17 cellular contexts compared by ENCODE assay signal in genomic region chr11:86949995-86950993, GRCh38. TPM values are rescaled to one million over a fixed set of nuclear protein-coding genes. Genes with fewer than 3 reads are reported as not detected.
DNase-seq lines count a peak whose midpoint lies in the region; ATAC-seq, FAIRE-seq and TF ChIP-seq lines count a peak whose summit lies in the region.
"Had no signal": no experiment of that assay in that cellular context is flagged by ENCODE, and none has a peak within 500 bp of the region (broad histone marks: within the 10 kb centered on the region; RNA-seq: fewer than 3 reads in every experiment).

No MANE protein-coding gene starts in this region.

- TF ChIP-seq CTCF in heart right ventricle (IDR thresholded peaks at IDR 0.05) (no peak), psoas muscle (IDR thresholded peaks at IDR 0.05) (no peak), vagina (IDR thresholded peaks at IDR 0.05) (no peak), pancreas (IDR thresholded peaks at IDR 0.05) (no peak)

- H3K27ac ChIP-seq in heart right ventricle, result peak overlapping the region in 9 of 10 donors; percentile 0 to 99 (median 46)
- H3K27ac ChIP-seq in psoas muscle, result no peak overlapping the region
- H3K27ac ChIP-seq in vagina, result peak overlapping the region; percentile 61
- H3K27ac ChIP-seq in pancreas, result no peak overlapping the region
- H3K27ac ChIP-seq: A549, brain microvascular endothelial cell had no signal

- H3K27me3 ChIP-seq in heart right ventricle (peaks cover 0 to 18% (median 0%) of the 10 kb centered on the region in 7 donors), psoas muscle (ENCODE audit: insufficient read depth in 3 of 3, low read length in 2 of 3) (no peaks in the 10 kb centered on the region), vagina (no peaks in the 10 kb centered on the region), pancreas (no peaks in the 10 kb centered on the region)
- H3K27me3 ChIP-seq: brain microvascular endothelial cell had no signal

- ATAC-seq in heart right ventricle (no peak), left cardiac atrium (no peak), psoas muscle (no peak), pancreas (no peak)
- ATAC-seq: A549; CD8-positive, alpha-beta T cell; GM23338 had no signal

- H3K9me3 ChIP-seq in heart right ventricle, result no peaks in the 10 kb centered on the region
- H3K9me3 ChIP-seq in psoas muscle, result no peaks in the 10 kb centered on the region
- H3K9me3 ChIP-seq in vagina, result no peaks in the 10 kb centered on the region
- H3K9me3 ChIP-seq in pancreas, result no peaks in the 10 kb centered on the region
- H3K9me3 ChIP-seq: A549 had no signal

- WGBS in heart right ventricle, 2 donors, result 51 to 56% methylated on average over 8 of the region's 8 CpGs
- 48 to 51% (median 49%) methylated on average over 8 of the region's 8 CpGs for WGBS in psoas muscle, 3 donors
- WGBS in pancreas, 2 donors, result 71 to 73% methylated on average over 8 of the region's 8 CpGs

- peaks cover 13 to 82% (median 69%) of the 10 kb centered on the region in 9 donors for H3K4me1 ChIP-seq in heart right ventricle
- peaks cover 80% of the 10 kb centered on the region for H3K4me1 ChIP-seq in psoas muscle
- H3K4me1 ChIP-seq in vagina, result peaks cover 69% of the 10 kb centered on the region
- peaks cover 3 to 8% (median 5%) of the 10 kb centered on the region in 3 donors for H3K4me1 ChIP-seq in pancreas

- DNase-seq in heart right ventricle (no peak), left cardiac atrium (no peak), fibroblast of peridontal ligament (ENCODE audit: extremely low read depth) (peak; percentile 59), psoas muscle (no peak), vagina (ENCODE audit: extremely low spot score in 2 of 2) (no peak), pancreas (no peak), pons (ENCODE audit: low spot score) (no peak), NCI-H1092 (lab: John Stamatoyannopoulos, UW) (no peak)
- DNase-seq: activated CD4-positive, alpha-beta T cell treated with anti-CD3 and anti-CD28 coated beads for 1 hour; brain microvascular endothelial cell; CD8-positive, alpha-beta T cell; NCI-H187; NCI-H446 treated with DMSO at 0.1 percent for 48 hours; SIG-M5; stimulated activated CD4-positive, alpha-beta T cell treated with anti-CD3 and anti-CD28 coated beads, Interleukin-15, amount 100 ng/mL, for 24 hours had no signal

- intact Hi-C loops in heart right ventricle (cut with DNase I) (loop anchor here in 5 of 10 donors (5.0 to 10.0 kb wide), 3 partner anchors 32 to 145 kb away; partner anchors contain the start of gene TMEM135 (in 1 of the 5)), left cardiac atrium (cut with DNase I) (loop anchor here (10.0 kb wide), 2 partner anchors 85 to 165 kb away; partner anchors contain the start of gene TMEM135 (in 1 of the 2)), psoas muscle (cut with DNase I) (loop anchor here in 1 of 2 donors (10.0 kb wide), 1 partner anchor 175 kb away; no protein-coding TSS in a partner anchor), vagina (cut with DNase I) (no loop called here), pancreas (cut with DNase I) (loop anchor here in 1 of 3 donors (10.0 kb wide), 1 partner anchor 335 kb away; no protein-coding TSS in a partner anchor)

- no peak for FAIRE-seq in pancreas (lab: Jason Lieb, UNC)
- FAIRE-seq: A549 had no signal

- no peak for TF ChIP-seq POLR2A in vagina (IDR thresholded peaks at IDR 0.05)

- peak overlapping the region in 9 of 10 donors; percentile 11 to 100 (median 97) for H3K4me3 ChIP-seq in heart right ventricle
- H3K4me3 ChIP-seq in psoas muscle, result peak overlapping the region; percentile 96
- peak overlapping the region; percentile 15 to 26 for H3K4me3 ChIP-seq in vagina
- H3K4me3 ChIP-seq in pancreas, result no peak overlapping the region
- H3K4me3 ChIP-seq: A549, GM23338 had no signal

- H3K36me3 ChIP-seq in heart right ventricle, result peaks cover 0 to 71% (median 29%) of the 10 kb centered on the region in 9 donors
- peaks cover 9 to 44% of the 10 kb centered on the region in 2 donors for H3K36me3 ChIP-seq in psoas muscle (ENCODE audit: insufficient read depth in 1 of 2, low read depth in 1 of 2)
- H3K36me3 ChIP-seq in vagina, result no peaks in the 10 kb centered on the region
- H3K36me3 ChIP-seq in pancreas, result peaks cover 0 to 13% (median 0%) of the 10 kb centered on the region in 3 donors

RNA-seq across cellular contexts. Expression of gene FZD4, which starts 4.9 kb away (rescaled TPM):
- 10 to 100 TPM; 17.8 to 34.6 (median 23.7) TPM for total RNA-seq in heart right ventricle
- polyA plus RNA-seq in heart right ventricle, result 10 to 100 TPM; 13.5 to 17.9 TPM
- total RNA-seq in left cardiac atrium, result 10 to 100 TPM; 45.5 to 54.2 TPM
- 100 to 1,000 TPM in 1 of 4 donors, 10 to 100 TPM in 3; 12.3 to 158 (median 30.2) TPM for total RNA-seq in psoas muscle
- 10 to 100 TPM; 22.1 to 39.5 (median 27.5) TPM for polyA plus RNA-seq in psoas muscle
- 47.1 TPM for total RNA-seq in vagina
- 10 to 100 TPM in 2 of 6 donors, 1 to 10 TPM in 4; 5.4 to 10.8 (median 7.9) TPM for total RNA-seq in pancreas
- polyA plus RNA-seq in pancreas, result 1 to 10 TPM; 4.7 to 4.8 TPM

Comparison
In these comparisons a context has a peak if more than half of its experiments do, and no peak if none do; other contexts are left out.
1. H3K27ac ChIP-seq: peak in heart right ventricle (9 of 10) and vagina (single experiment); none in psoas muscle (single experiment) and pancreas (0 of 4).
2. H3K4me3 ChIP-seq: peak in heart right ventricle (9 of 10), psoas muscle (single experiment) and vagina (2 of 2); none in pancreas (0 of 4).